ENCODE assay signal across 1 cellular context in the genomic region with DNA sequence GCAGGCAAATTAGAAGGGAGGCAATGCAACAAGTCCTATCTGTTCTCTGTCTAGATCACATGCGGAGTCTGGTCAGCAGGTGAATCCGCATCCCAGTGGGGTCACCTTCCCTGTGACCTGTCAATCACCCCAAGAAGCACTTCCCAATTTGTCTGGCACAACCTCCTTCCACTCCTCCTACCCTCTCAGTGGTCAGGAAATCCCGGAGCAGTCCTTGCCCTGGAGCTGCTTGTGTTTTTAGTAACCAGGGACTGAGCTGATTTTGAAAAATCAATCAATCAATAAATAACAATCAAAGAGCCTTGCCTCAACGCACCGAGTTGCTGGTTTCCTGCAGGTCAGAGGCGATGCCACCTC.
A peak's percentile ranks its signal among the peaks of the same experiment; 100 is the strongest.
TF ChIP-seq lines count a peak whose summit lies in the region.

No MANE protein-coding gene starts in this region.

TF ChIP-seq in HepG2, 621 proteins besides CTCF, POLR2A, EP300 and RAD21 (continued from another document):
- TF ChIP-seq PHF21A (CRISPR knock-in tag; IDR thresholded peaks at IDR 0.05) = peak; percentile 60
- no peak for TF ChIP-seq NR2F6 (IDR thresholded peaks at IDR 0.05)
- TF ChIP-seq NR2F6 (CRISPR knock-in tag; IDR thresholded peaks at IDR 0.05) = peak; percentile 28; the same call in 1 of the 2 replicates
- TF ChIP-seq, protein P1, sequence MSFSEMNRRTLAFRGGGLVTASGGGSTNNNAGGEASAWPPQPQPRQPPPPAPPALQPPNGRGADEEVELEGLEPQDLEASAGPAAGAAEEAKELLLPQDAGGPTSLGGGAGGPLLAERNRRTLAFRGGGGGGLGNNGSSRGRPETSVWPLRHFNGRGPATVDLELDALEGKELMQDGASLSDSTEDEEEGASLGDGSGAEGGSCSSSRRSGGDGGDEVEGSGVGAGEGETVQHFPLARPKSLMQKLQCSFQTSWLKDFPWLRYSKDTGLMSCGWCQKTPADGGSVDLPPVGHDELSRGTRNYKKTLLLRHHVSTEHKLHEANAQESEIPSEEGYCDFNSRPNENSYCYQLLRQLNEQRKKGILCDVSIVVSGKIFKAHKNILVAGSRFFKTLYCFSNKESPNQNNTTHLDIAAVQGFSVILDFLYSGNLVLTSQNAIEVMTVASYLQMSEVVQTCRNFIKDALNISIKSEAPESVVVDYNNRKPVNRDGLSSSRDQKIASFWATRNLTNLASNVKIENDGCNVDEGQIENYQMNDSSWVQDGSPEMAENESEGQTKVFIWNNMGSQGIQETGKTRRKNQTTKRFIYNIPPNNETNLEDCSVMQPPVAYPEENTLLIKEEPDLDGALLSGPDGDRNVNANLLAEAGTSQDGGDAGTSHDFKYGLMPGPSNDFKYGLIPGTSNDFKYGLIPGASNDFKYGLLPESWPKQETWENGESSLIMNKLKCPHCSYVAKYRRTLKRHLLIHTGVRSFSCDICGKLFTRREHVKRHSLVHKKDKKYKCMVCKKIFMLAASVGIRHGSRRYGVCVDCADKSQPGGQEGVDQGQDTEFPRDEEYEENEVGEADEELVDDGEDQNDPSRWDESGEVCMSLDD (CRISPR knock-in tag; IDR thresholded peaks at IDR 0.05; ENCODE audit: borderline replicate concordance) = 0 out of 2 replicates have a peak, but pooled peaks have one; percentile 20
- no peak for TF ChIP-seq NFRKB (IDR thresholded peaks at IDR 0.05)
- TF ChIP-seq, protein P2, sequence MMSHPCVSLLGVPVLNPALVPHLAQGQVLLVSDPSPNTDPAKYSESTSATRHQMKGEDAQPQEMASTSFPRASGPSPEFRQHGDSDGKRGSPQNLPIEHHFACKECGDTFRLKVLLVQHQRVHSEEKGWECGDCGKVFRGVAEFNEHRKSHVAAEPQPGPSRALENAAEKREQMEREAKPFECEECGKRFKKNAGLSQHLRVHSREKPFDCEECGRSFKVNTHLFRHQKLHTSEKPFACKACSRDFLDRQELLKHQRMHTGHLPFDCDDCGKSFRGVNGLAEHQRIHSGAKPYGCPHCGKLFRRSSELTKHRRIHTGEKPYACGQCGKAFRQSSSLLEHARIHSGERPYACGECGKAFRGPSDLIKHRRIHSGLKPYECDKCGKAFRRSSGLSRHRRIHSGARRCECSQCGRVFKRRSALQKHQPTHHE (CRISPR knock-in tag; IDR thresholded peaks at IDR 0.05; ENCODE audit: borderline replicate concordance) = 0 out of 2 replicates have a peak, but pooled peaks have one; percentile 28
TF ChIP-seq in HepG2: peak in this region for 44.
